In genomic region chr10:53406532-53406931, GRCh38 we compare ENCODE assay signal across 16 cellular contexts.
A peak's percentile ranks its signal among the peaks of the same experiment; 100 is the strongest.
DNase-seq lines count a peak whose midpoint lies in the region; ATAC-seq, FAIRE-seq and TF ChIP-seq lines count a peak whose summit lies in the region.
"Had no signal": no experiment of that assay in that cellular context is flagged by ENCODE, and none has a peak within 500 bp of the region (broad histone marks: within the 10 kb centered on the region; RNA-seq: fewer than 3 reads in every experiment).

No MANE protein-coding gene starts in this region.

- no peaks in the 10 kb centered on the region for H3K9me3 ChIP-seq in endothelial cell of umbilical vein (replicated peaks; ENCODE audit: control insufficient read depth, insufficient read depth, low read length)
- no peaks in the 10 kb centered on the region for H3K9me3 ChIP-seq in lower lobe of right lung
- H3K9me3 ChIP-seq: Caco-2 had no signal

- H3K27ac Mint-ChIP-seq in GM23338 (no peak overlapping the region), WTC11 (peak overlapping the region; percentile 46; the same call in 1 of the 2 replicates), osteocyte (ENCODE audit: unreplicated experiment) (no peak overlapping the region)
- H3K27ac Mint-ChIP-seq: CD8-positive, alpha-beta memory T cell had no signal

- H4K20me1 ChIP-seq in GM23338 (replicated peaks; ENCODE audit: insufficient read depth) (no peaks in the 10 kb centered on the region), endothelial cell of umbilical vein (replicated peaks; ENCODE audit: control insufficient read depth, extremely low read depth, insufficient read depth, low read length) (no peaks in the 10 kb centered on the region)

- H3K4me2 ChIP-seq in GM23338, result no peak overlapping the region
- peak overlapping the region; percentile 16 for H3K4me2 ChIP-seq in endothelial cell of umbilical vein (ENCODE audit: insufficient read depth, low read length)

- H3K4me1 Mint-ChIP-seq in GM23338 (peaks cover 10% of the 10 kb centered on the region), WTC11 (peaks cover 20% of the 10 kb centered on the region), osteocyte (ENCODE audit: unreplicated experiment) (peaks cover 19% of the 10 kb centered on the region)
- H3K4me1 Mint-ChIP-seq: CD14-positive monocyte; CD8-positive, alpha-beta memory T cell had no signal

- H3K4me1 ChIP-seq in GM23338 (ENCODE audit: insufficient read depth) (peaks cover 7% of the 10 kb centered on the region; the same call in 1 of the 2 replicates), endothelial cell of umbilical vein (ENCODE audit: control insufficient read depth, extremely low read depth, insufficient read depth, low read length) (peaks cover 20% of the 10 kb centered on the region), lower lobe of right lung (no peaks in the 10 kb centered on the region)
- H3K4me1 ChIP-seq: Caco-2 had no signal

- no peaks in the 10 kb centered on the region for H3K36me3 ChIP-seq in GM23338 (ENCODE audit: insufficient read depth)
- no peaks in the 10 kb centered on the region for H3K36me3 ChIP-seq in endothelial cell of umbilical vein (ENCODE audit: control insufficient read depth in 2 of 2, extremely low read depth in 1 of 2, insufficient read depth in 2 of 2, low read length in 2 of 2)
- H3K36me3 ChIP-seq in lower lobe of right lung, result no peaks in the 10 kb centered on the region

- H3K4me3 Mint-ChIP-seq in GM23338, result no peak overlapping the region
- no peak overlapping the region for H3K4me3 Mint-ChIP-seq in WTC11
- H3K4me3 Mint-ChIP-seq in osteocyte (ENCODE audit: unreplicated experiment), result no peak overlapping the region
- H3K4me3 Mint-ChIP-seq: CD14-positive monocyte; CD8-positive, alpha-beta memory T cell had no signal

- no peaks in the 10 kb centered on the region for H3K79me2 ChIP-seq in GM23338 (replicated peaks; ENCODE audit: insufficient read depth)
- no peaks in the 10 kb centered on the region for H3K79me2 ChIP-seq in endothelial cell of umbilical vein (ENCODE audit: control insufficient read depth, insufficient read depth, low read length)

- no peak for TF ChIP-seq POLR2A in endothelial cell of umbilical vein (IDR thresholded peaks at IDR 0.05; ENCODE audit: low read depth, low read length)

- CTCF ChIA-PET in WTC11 (lab: Charles Lee) (no interaction called here), endothelial cell of umbilical vein (lab: Charles Lee) (no interaction called here)

- no peaks in the 10 kb centered on the region for H3K9me1 ChIP-seq in endothelial cell of umbilical vein (replicated peaks; ENCODE audit: control insufficient read depth, extremely low read depth, insufficient read depth, low read length)

- peak overlapping the region; percentile 57; the same call in 1 of the 2 replicates for H2AFZ ChIP-seq in GM23338
- H2AFZ ChIP-seq in endothelial cell of umbilical vein (ENCODE audit: low read depth, low read length), result peak overlapping the region; percentile 78

- no peaks in the 10 kb centered on the region for H3F3A ChIP-seq in GM23338 (replicated peaks; ENCODE audit: low read depth)

- peak; percentile 79 for FAIRE-seq in endothelial cell of umbilical vein (lab: Jason Lieb, UNC)
- FAIRE-seq: GM12892, HepG2 had no signal

- H3K9me3 Mint-ChIP-seq in GM23338 (no peaks in the 10 kb centered on the region), WTC11 (peaks cover 20% of the 10 kb centered on the region), osteocyte (ENCODE audit: unreplicated experiment) (no peaks in the 10 kb centered on the region)
- H3K9me3 Mint-ChIP-seq: CD14-positive monocyte had no signal

- no peak overlapping the region for H3K9ac ChIP-seq in endothelial cell of umbilical vein (replicated peaks; ENCODE audit: extremely low read depth, insufficient read depth, low read length)

- H3K9me2 ChIP-seq in GM23338 (ENCODE audit: insufficient read depth), result no peaks in the 10 kb centered on the region; the same call in 1 of the 2 replicates

- H3K36me3 Mint-ChIP-seq in GM23338 (ENCODE audit: low read depth) (no peaks in the 10 kb centered on the region; the same call in 2 of the 3 replicates), WTC11 (peaks cover 8% of the 10 kb centered on the region), osteocyte (ENCODE audit: unreplicated experiment) (no peaks in the 10 kb centered on the region)
- H3K36me3 Mint-ChIP-seq: CD14-positive monocyte; CD8-positive, alpha-beta memory T cell had no signal

- H3K4me3 ChIP-seq in GM23338, result no peak overlapping the region
- no peak overlapping the region for H3K4me3 ChIP-seq in endothelial cell of umbilical vein (replicated peaks in 1 of 3; ENCODE audit: insufficient read depth in 1 of 3, low read depth in 1 of 3, low read length in 3 of 3)
- no peak overlapping the region for H3K4me3 ChIP-seq in lower lobe of right lung

- H3K27ac ChIP-seq in GM23338 (ENCODE audit: low read depth) (no peak overlapping the region; the same call in 1 of the 2 replicates), endothelial cell of umbilical vein (ENCODE audit: insufficient read depth, low read depth, low read length) (no peak overlapping the region), lower lobe of right lung (no peak overlapping the region)
- H3K27ac ChIP-seq: 22Rv1 had no signal

- intact Hi-C loops in endothelial cell of umbilical vein (cut with micrococcal nuclease) (loop anchor here (10.0 kb wide), 1 partner anchor 272 kb away; no protein-coding TSS in a partner anchor), lower lobe of right lung (cut with DNase I) (no loop called here)

- peaks cover 7% of the 10 kb centered on the region for H3K27me3 Mint-ChIP-seq in GM23338 (ENCODE audit: insufficient read depth, low read depth, poor library complexity)
- H3K27me3 Mint-ChIP-seq in WTC11 (ENCODE audit: low read depth), result no peaks in the 10 kb centered on the region
- H3K27me3 Mint-ChIP-seq in osteocyte (ENCODE audit: unreplicated experiment), result no peaks in the 10 kb centered on the region
- H3K27me3 Mint-ChIP-seq: CD8-positive, alpha-beta memory T cell had no signal

- BruUV-seq in endothelial cell of umbilical vein (replicated peaks; lab: Mats Ljungman, UMichigan), result no TSS peak

- dilution Hi-C loops in endothelial cell of umbilical vein (cut with MboI; ENCODE audit: extremely low pct_ligation_motif_present, low sequenced_read_pairs), result no loop called here

- no peak for DNase-seq in GM23338 (ENCODE audit: low spot score)
- no peak for DNase-seq in WTC11 (ENCODE audit: low spot score)
- DNase-seq in endothelial cell of umbilical vein (ENCODE audit: low read depth, low spot score), result peak; percentile 87
- peak; percentile 4 for DNase-seq in smooth muscle cell of the brain vasculature (ENCODE audit: low read depth, low spot score)
- no peak for DNase-seq in UCSD-AML1 (lab: John Stamatoyannopoulos, UW; ENCODE audit: unreplicated experiment)
- DNase-seq in osteocyte (ENCODE audit: extremely low spot score, unreplicated experiment), result no peak
- DNase-seq in lower lobe of right lung, result no peak
- DNase-seq: Caco-2; CD8-positive, alpha-beta memory T cell; DND-41; GDM1 had no signal

- ATAC-seq in GM23338 (no peak), WTC11 (peak; percentile 53; the same call in 1 of the 2 replicates), lower lobe of right lung (no peak)
- ATAC-seq: HCT116, HepG2 had no signal

- H3K27me3 ChIP-seq in GM23338 (ENCODE audit: insufficient read depth), result no peaks in the 10 kb centered on the region
- no peaks in the 10 kb centered on the region for H3K27me3 ChIP-seq in endothelial cell of umbilical vein (ENCODE audit: control insufficient read depth in 2 of 2, insufficient read depth in 2 of 2, low read length in 2 of 2)
- no peaks in the 10 kb centered on the region for H3K27me3 ChIP-seq in lower lobe of right lung (ENCODE audit: low read depth)

- TF ChIP-seq CTCF in GM23338 (conservative IDR thresholded peaks at IDR 0.05; ENCODE audit: low read depth in 2 of 2), result no peak
- no peak for TF ChIP-seq CTCF in WTC11 (IDR thresholded peaks at IDR 0.05)
- TF ChIP-seq CTCF in endothelial cell of umbilical vein (IDR thresholded peaks at IDR 0.05; ENCODE audit: extremely low read depth in 1 of 2, insufficient read depth in 1 of 2, low read depth in 1 of 2, low read length in 2 of 2), result no peak
- TF ChIP-seq CTCF in osteocyte (IDR thresholded peaks at IDR 0.05), result no peak
- TF ChIP-seq CTCF in lower lobe of right lung (IDR thresholded peaks at IDR 0.05), result no peak

- POLR2A ChIA-PET in WTC11 (lab: Charles Lee) (no interaction called here), endothelial cell of umbilical vein (lab: Charles Lee) (interaction anchor here (0.5 kb wide), 1 partner anchor 32 kb away, joined by 4 read pairs; no protein-coding TSS in a partner anchor)

TF ChIP-seq in GM23338, 12 proteins besides CTCF, POLR2A, EP300 and RAD21 (continues in another document):
- TF ChIP-seq, protein P1, sequence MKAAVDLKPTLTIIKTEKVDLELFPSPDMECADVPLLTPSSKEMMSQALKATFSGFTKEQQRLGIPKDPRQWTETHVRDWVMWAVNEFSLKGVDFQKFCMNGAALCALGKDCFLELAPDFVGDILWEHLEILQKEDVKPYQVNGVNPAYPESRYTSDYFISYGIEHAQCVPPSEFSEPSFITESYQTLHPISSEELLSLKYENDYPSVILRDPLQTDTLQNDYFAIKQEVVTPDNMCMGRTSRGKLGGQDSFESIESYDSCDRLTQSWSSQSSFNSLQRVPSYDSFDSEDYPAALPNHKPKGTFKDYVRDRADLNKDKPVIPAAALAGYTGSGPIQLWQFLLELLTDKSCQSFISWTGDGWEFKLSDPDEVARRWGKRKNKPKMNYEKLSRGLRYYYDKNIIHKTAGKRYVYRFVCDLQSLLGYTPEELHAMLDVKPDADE (IDR thresholded peaks at IDR 0.05), result no peak

TF ChIP-seq in endothelial cell of umbilical vein, 7 proteins besides CTCF, POLR2A, EP300 and RAD21:
- TF ChIP-seq EZH2 (IDR thresholded peaks at IDR 0.05; ENCODE audit: borderline replicate concordance, low read depth, low read length, severe bottlenecking) (no peak), FOS (IDR thresholded peaks at IDR 0.05; ENCODE audit: borderline replicate concordance, insufficient read depth, low read length) (no peak), MYC (IDR thresholded peaks at IDR 0.05; ENCODE audit: low read depth, low read length) (no peak), POLR2AphosphoS5 (IDR thresholded peaks at IDR 0.05; ENCODE audit: insufficient read depth, low read depth, low read length) (no peak), MAX (IDR thresholded peaks at IDR 0.05; ENCODE audit: insufficient read depth, insufficient read length) (no peak), GATA2 (IDR thresholded peaks at IDR 0.05; ENCODE audit: insufficient read depth, insufficient read length, low read depth, low read length) (no peak), JUN (IDR thresholded peaks at IDR 0.05; ENCODE audit: borderline replicate concordance, insufficient read depth, insufficient read length, low read depth) (no peak)

Comparison
In these comparisons a context has a peak if more than half of its experiments do, and no peak if none do; other contexts are left out.
1. DNase-seq: peak in endothelial cell of umbilical vein (single experiment) and smooth muscle cell of the brain vasculature (single experiment); none in GM23338 (single experiment), WTC11 (single experiment), UCSD-AML1 (single experiment), osteocyte (single experiment) and lower lobe of right lung (single experiment).